2 cellular contexts compared by ENCODE assay signal in the genomic region with DNA sequence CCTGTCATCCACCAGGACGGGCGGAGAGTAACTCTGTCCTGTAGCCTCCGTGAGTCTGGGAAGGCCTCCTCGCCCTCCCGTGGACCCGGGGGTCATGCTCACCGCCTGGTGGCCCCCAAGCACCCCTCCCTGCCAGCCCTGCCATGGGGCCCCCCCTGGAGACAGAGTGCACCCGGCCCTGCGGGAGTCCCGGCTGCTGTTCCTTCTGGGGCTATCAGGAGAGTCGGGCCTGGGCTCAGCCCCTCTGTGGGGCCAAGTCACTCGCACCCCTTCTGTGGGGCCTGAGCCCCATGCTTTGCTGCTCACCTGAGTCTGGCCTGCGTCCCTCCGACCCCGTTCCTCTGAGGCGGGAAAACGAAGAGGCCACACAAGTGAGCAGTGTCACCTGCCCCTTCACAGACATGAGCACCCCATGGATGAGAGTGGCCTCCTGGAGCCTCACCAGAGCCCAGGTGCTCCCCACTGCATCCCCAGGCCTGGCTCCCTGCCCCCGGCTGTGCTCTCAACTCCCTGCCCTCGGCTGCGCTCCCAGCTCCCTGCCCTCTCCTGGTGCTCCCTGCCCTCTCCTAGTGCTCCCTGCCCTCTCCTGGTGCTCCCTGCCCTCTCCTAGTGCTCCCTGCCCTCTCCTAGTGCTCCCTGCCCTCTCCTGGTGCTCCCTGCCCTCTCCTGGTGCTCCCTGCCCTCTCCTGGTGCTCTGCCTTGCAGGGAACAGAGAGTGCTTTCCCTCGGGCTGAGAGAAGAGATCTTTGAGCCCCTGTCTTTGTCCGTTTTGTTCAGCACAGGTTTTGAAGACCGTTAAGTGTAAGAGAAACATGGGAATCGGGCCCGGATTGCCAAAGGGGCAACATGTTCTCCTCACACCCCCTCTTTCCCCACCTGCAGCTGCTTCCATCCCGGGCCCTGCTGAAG.
TF ChIP-seq lines count a peak whose summit lies in the region.

No MANE protein-coding gene starts in this region.

TF ChIP-seq in HepG2, 621 proteins besides CTCF, POLR2A, EP300 and RAD21:
- TF ChIP-seq PHF20 (CRISPR knock-in tag; IDR thresholded peaks at IDR 0.05) (0 out of 2 replicates have a peak, but pooled peaks have one; percentile 19), NONO (IDR thresholded peaks at IDR 0.05) (no peak), NONO (CRISPR knock-in tag; conservative IDR thresholded peaks at IDR 0.05) (0 out of 2 replicates have a peak, but pooled peaks have one; percentile 37), ZNF263 (CRISPR knock-in tag; IDR thresholded peaks at IDR 0.05) (peak; percentile 97), POLR2AphosphoS5 (IDR thresholded peaks at IDR 0.05; ENCODE audit: low read depth, low read length) (no peak), ZNF30 (CRISPR knock-in tag; IDR thresholded peaks at IDR 0.05) (no peak), NFIB (CRISPR knock-in tag; IDR thresholded peaks at IDR 0.05; ENCODE audit: borderline replicate concordance) (0 out of 2 replicates have a peak, but pooled peaks have one; percentile 36), ZFP36L1 (CRISPR knock-in tag; IDR thresholded peaks at IDR 0.05) (no peak)

TF ChIP-seq in K562, 482 proteins besides CTCF, POLR2A, EP300 and RAD21:
- TF ChIP-seq ZNF263 (CRISPR knock-in tag; IDR thresholded peaks at IDR 0.05; ENCODE audit: borderline replicate concordance), result peak; percentile 96
- TF ChIP-seq, protein P1, sequence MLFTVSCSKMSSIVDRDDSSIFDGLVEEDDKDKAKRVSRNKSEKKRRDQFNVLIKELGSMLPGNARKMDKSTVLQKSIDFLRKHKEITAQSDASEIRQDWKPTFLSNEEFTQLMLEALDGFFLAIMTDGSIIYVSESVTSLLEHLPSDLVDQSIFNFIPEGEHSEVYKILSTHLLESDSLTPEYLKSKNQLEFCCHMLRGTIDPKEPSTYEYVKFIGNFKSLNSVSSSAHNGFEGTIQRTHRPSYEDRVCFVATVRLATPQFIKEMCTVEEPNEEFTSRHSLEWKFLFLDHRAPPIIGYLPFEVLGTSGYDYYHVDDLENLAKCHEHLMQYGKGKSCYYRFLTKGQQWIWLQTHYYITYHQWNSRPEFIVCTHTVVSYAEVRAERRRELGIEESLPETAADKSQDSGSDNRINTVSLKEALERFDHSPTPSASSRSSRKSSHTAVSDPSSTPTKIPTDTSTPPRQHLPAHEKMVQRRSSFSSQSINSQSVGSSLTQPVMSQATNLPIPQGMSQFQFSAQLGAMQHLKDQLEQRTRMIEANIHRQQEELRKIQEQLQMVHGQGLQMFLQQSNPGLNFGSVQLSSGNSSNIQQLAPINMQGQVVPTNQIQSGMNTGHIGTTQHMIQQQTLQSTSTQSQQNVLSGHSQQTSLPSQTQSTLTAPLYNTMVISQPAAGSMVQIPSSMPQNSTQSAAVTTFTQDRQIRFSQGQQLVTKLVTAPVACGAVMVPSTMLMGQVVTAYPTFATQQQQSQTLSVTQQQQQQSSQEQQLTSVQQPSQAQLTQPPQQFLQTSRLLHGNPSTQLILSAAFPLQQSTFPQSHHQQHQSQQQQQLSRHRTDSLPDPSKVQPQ (CRISPR knock-in tag; IDR thresholded peaks at IDR 0.05; ENCODE audit: borderline replicate concordance), result no peak
